Comparison of ENCODE assay signal across 1 cellular context in the genomic region with DNA sequence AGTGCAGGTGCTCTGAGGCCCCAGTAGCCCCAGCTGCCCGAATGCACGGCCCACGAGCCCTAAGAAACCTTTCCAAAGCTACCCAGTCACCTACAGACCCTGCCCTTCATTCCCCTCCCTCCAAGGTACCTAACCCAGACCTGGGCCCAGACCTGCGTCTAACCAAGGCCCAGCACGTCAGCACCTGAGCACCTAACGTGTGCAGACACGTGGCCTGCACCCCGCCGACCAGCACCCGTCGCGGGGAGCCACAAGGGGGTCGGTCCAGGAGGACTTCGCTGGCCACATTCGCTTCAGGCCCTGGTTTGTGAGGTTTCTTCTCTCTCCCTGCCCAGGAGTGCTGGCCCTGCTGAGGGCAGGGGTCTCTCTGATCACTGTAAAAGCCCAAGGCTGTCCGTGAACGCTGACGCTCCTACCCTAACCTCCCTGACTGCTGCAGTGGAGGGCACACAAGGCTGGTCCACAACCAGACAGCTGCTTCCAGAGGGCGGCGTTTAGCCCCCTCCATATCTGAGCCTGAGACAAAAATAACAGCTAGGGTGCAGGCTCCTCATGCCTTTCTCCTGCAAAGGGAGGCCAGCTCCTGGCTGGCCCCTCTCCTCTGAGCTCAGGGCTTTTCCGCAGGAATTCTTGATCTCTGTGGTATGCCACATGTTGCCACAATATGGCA.
TF ChIP-seq lines count a peak whose summit lies in the region.

No MANE protein-coding gene starts in this region.

TF ChIP-seq in GM12878, 131 proteins besides CTCF, POLR2A, EP300 and RAD21 (continued from another document):
- TF ChIP-seq RELB (IDR thresholded peaks at IDR 0.05; ENCODE audit: low read depth) (no peak), NR2C1 (IDR thresholded peaks at IDR 0.05) (no peak)
